Comparison of ENCODE assay signal across 8 cellular contexts in the genomic region with DNA sequence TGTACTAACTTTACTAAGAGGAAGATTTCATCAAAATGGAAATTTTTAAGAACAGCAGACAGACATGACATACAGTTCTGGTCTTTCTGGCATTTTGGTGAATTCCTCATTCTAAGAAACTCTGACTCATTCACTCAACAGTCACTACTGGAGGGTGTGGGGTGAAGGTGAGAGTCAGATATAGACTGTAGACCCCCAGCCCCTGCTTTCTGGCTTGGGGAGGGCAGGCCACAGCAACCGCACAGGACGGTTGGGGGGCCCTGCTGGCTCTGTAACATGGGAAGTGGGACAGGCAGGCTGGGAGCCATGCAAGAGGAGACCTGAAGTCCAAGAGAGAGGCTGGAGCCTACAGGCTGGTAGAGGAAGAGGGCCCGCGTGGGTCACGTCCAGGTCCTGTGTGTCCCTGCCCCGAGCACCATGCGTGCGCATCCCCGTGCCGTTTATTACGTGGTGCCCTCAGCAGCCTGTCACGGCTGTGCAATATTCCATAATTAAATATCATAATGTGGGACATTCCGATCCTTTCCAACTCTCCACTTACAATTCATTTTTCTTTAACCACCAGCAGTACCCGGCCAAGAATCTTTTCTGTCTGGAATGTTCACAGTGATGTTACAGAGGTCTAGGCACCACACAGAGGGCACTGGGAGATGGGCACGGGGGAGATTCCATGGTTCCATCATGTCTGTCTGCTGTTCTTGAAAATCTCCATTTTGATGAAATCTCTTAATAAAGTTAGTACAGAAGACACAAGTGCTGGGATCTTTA.
DNase-seq lines count a peak whose midpoint lies in the region; ATAC-seq and TF ChIP-seq lines count a peak whose summit lies in the region.

No MANE protein-coding gene starts in this region.

- CTCF ChIA-PET in activated CD4-positive, alpha-beta memory T cell treated with anti-CD3 and anti-CD28 coated beads for 36 hours (lab: Charles Lee): interaction anchor here (0.7 to 4.5 kb wide), 3 partner anchors 12 to 1823 kb away, joined by 7 to 21 read pairs (median 8); no protein-coding TSS in a partner anchor

- no peaks in the 10 kb centered on the region for H3K27me3 ChIP-seq in prostate gland (replicated peaks; ENCODE audit: insufficient read depth)

- no peak for TF ChIP-seq POLR2A in prostate gland (IDR thresholded peaks at IDR 0.05)

- peaks cover 99% of the 10 kb centered on the region for H3K4me1 Mint-ChIP-seq in activated CD4-positive, alpha-beta memory T cell treated with anti-CD3 and anti-CD28 coated beads for 36 hours (ENCODE audit: low read depth)

- POLR2A ChIA-PET in activated CD4-positive, alpha-beta memory T cell treated with anti-CD3 and anti-CD28 coated beads for 36 hours (lab: Charles Lee): interaction anchor here (0.6 to 1.3 kb wide), 2 partner anchors 12 to 127 kb away, joined by 3 read pairs; no protein-coding TSS in a partner anchor

- TF ChIP-seq CTCF in fibroblast of mammary gland (conservative IDR thresholded peaks at IDR 0.05; ENCODE audit: control insufficient read depth, insufficient read depth, low read depth, low read length): no peak
- TF ChIP-seq CTCF in prostate gland (IDR thresholded peaks at IDR 0.05): no peak

- WGBS in prostate gland: 91% methylated on average over 15 of the region's 15 CpGs

- peak; percentile 18 for DNase-seq in NOMO-1 treated with DMSO at 0.1 percent for 48 hours (lab: John Stamatoyannopoulos, UW; ENCODE audit: unreplicated experiment)
- no peak for DNase-seq in NOMO-1 treated with dmso at 0.1 percent for 144 hours (lab: John Stamatoyannopoulos, UW; ENCODE audit: unreplicated experiment)
- DNase-seq in activated CD4-positive, alpha-beta memory T cell treated with anti-CD3 and anti-CD28 coated beads for 36 hours: peak; percentile 84
- peak; percentile 33 for DNase-seq in fibroblast of mammary gland (ENCODE audit: low read depth)
- DNase-seq in stromal cell of bone marrow (ENCODE audit: low read depth): peak; percentile 4
- DNase-seq in prostate gland (ENCODE audit: low spot score): no peak
- no peak for DNase-seq in NCI-H2029 treated with DMSO at 0.1 percent for 48 hours (lab: John Stamatoyannopoulos, UW)

- no peak overlapping the region for H3K27ac ChIP-seq in prostate gland

- H3K4me3 ChIP-seq in fibroblast of mammary gland (ENCODE audit: control insufficient read depth, low read depth, low read length) (no peak overlapping the region), prostate gland (no peak overlapping the region)

- no peaks in the 10 kb centered on the region for H3K9me3 ChIP-seq in prostate gland

- H3K36me3 ChIP-seq in prostate gland: no peaks in the 10 kb centered on the region

- H3K27me3 Mint-ChIP-seq in activated CD4-positive, alpha-beta memory T cell treated with anti-CD3 and anti-CD28 coated beads for 36 hours: no peaks in the 10 kb centered on the region

- H3K27ac Mint-ChIP-seq in activated CD4-positive, alpha-beta memory T cell treated with anti-CD3 and anti-CD28 coated beads for 36 hours: peak overlapping the region; percentile 100

- peak overlapping the region; percentile 50 for H3K4me3 Mint-ChIP-seq in activated CD4-positive, alpha-beta memory T cell treated with anti-CD3 and anti-CD28 coated beads for 36 hours

- H3K36me3 Mint-ChIP-seq in activated CD4-positive, alpha-beta memory T cell treated with anti-CD3 and anti-CD28 coated beads for 36 hours: peaks cover 37% of the 10 kb centered on the region

- no peaks in the 10 kb centered on the region for H3K4me1 ChIP-seq in prostate gland (replicated peaks)

- peaks cover 8% of the 10 kb centered on the region for H3K9me3 Mint-ChIP-seq in activated CD4-positive, alpha-beta memory T cell treated with anti-CD3 and anti-CD28 coated beads for 36 hours

- intact Hi-C loops in activated CD4-positive, alpha-beta memory T cell treated with anti-CD3 and anti-CD28 coated beads for 36 hours (cut with micrococcal nuclease): loop anchor here (5.0 kb wide), 2 partner anchors 180 to 560 kb away; no protein-coding TSS in a partner anchor
- intact Hi-C loops in prostate gland (cut with DNase I): loop anchor here (10.0 kb wide), 1 partner anchor 112 kb away; no protein-coding TSS in a partner anchor

- no peak for ATAC-seq in HG02678 (IDR thresholded peaks at IDR 0.05; ENCODE audit: unreplicated experiment)

Comparison
In these comparisons a context has a peak if more than half of its experiments do, and no peak if none do; other contexts are left out.
1. DNase-seq: peak in NOMO-1 treated with DMSO at 0.1 percent for 48 hours (single experiment), activated CD4-positive, alpha-beta memory T cell treated with anti-CD3 and anti-CD28 coated beads for 36 hours (single experiment), fibroblast of mammary gland (single experiment) and stromal cell of bone marrow (single experiment); none in NOMO-1 treated with dmso at 0.1 percent for 144 hours (single experiment), prostate gland (single experiment) and NCI-H2029 treated with DMSO at 0.1 percent for 48 hours (single experiment).